In the genomic region with DNA sequence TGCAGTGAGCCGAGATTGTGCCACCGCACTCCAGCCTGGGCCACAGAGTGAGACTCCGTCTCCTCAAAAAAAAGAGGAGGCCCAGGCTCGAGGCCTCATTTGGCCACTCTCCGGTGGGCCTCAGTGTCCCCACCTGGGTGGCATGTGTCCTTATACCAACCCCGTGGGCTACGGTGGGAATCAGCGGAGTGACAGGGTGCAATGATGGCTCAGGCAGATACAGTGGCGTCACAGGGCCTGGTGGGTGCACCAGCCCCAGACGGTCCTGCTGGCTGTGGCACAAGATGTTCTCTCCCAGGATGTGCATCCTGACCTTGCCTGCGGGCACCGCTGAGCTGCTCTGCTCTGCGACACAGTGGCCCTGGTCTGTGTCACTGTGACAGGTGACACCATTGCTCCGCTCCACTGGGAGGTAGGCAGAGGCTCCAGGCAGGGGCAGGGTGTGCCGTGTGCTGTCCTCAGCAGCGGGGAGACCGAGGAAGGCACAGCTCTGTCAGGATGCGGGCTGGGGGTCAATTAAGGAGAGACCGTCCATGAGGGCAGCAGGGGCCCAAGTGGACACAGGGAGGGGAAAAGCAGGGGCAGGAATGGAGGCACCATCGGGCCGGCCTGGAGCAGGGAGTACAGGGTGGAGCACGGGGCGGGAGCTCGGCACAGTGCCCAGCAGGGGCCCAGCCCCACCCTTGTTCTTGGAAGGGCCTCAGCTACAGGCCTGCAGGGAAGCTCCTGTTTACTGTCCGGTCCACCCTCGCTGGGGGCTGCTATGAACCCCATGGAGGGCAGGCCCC, we compare ENCODE assay signal across 18 cellular contexts. TPM values are rescaled to one million over a fixed set of nuclear protein-coding genes. Genes with fewer than 3 reads are reported as not detected.
A peak's percentile ranks its signal among the peaks of the same experiment; 100 is the strongest.
DNase-seq lines count a peak whose midpoint lies in the region; ATAC-seq and TF ChIP-seq lines count a peak whose summit lies in the region.
"Had no signal": no experiment of that assay in that cellular context is flagged by ENCODE, and none has a peak within 500 bp of the region (broad histone marks: within the 10 kb centered on the region; RNA-seq: fewer than 3 reads in every experiment).

No MANE protein-coding gene starts in this region.

- intact Hi-C loops in Right ventricle myocardium inferior (cut with DNase I) (loop anchor here (10.0 kb wide), 2 partner anchors 342 to 702 kb away; no protein-coding TSS in a partner anchor), left ventricle myocardium superior (cut with micrococcal nuclease) (loop anchor here (10.0 kb wide), 1 partner anchor 222 kb away; no protein-coding TSS in a partner anchor), stomach (cut with DNase I; ENCODE audit: low total_unique reads) (no loop called here)

- no peaks in the 10 kb centered on the region for H3K36me3 ChIP-seq in right atrium auricular region
- no peaks in the 10 kb centered on the region for H3K36me3 ChIP-seq in RWPE2 (ENCODE audit: low read depth)
- no peaks in the 10 kb centered on the region for H3K36me3 ChIP-seq in stomach
- H3K36me3 ChIP-seq: SJCRH30 had no signal

- TF ChIP-seq CTCF in right atrium auricular region (IDR thresholded peaks at IDR 0.05) (no peak), RWPE2 (IDR thresholded peaks at IDR 0.05; ENCODE audit: poor library complexity, severe bottlenecking) (no peak), stomach (IDR thresholded peaks at IDR 0.05) (no peak)

- no peaks in the 10 kb centered on the region for H3K4me1 ChIP-seq in right atrium auricular region
- H3K4me1 ChIP-seq in RWPE2 (ENCODE audit: insufficient read depth, poor library complexity, severe bottlenecking) = peaks cover 8% of the 10 kb centered on the region
- peaks cover 7 to 21% (median 14%) of the 10 kb centered on the region in 4 donors for H3K4me1 ChIP-seq in stomach

- DNase-seq in Right ventricle myocardium inferior (ENCODE audit: missing footprints) (no peak), right atrium auricular region (ENCODE audit: low spot score) (no peak), RWPE2 (ENCODE audit: low spot score) (no peak), left ventricle myocardium superior (peak; percentile 71), stomach (peak; percentile 57), NCI-H345 treated with DMSO at 0.1 percent for 48 hours (lab: John Stamatoyannopoulos, UW; ENCODE audit: unreplicated experiment) (no peak), AG08395 (ENCODE audit: low spot score) (no peak)
- DNase-seq: COR-L47, H7, NCI-H1048, NCI-H1694 treated with DMSO at 0.1 percent for 48 hours, NCI-H345, NCI-H774 had no signal

- ATAC-seq in Right ventricle myocardium inferior (peak; percentile 57), RWPE2 (ENCODE audit: low read depth) (peak; percentile 73), left ventricle myocardium superior (peak; percentile 87), GM21447 (IDR thresholded peaks at IDR 0.05; ENCODE audit: unreplicated experiment) (no peak)
- ATAC-seq: Panc1 had no signal

- H3K27me3 ChIP-seq in right atrium auricular region = no peaks in the 10 kb centered on the region
- no peaks in the 10 kb centered on the region for H3K27me3 ChIP-seq in RWPE2 (ENCODE audit: insufficient read depth, poor library complexity, severe bottlenecking)
- peaks cover 0 to 69% (median 13%) of the 10 kb centered on the region in 3 donors for H3K27me3 ChIP-seq in stomach

- H3K9me3 ChIP-seq in right atrium auricular region (no peaks in the 10 kb centered on the region), RWPE2 (ENCODE audit: severe bottlenecking) (no peaks in the 10 kb centered on the region), stomach (no peaks in the 10 kb centered on the region)
- H3K9me3 ChIP-seq: SJCRH30 had no signal

- no peak overlapping the region for H3K4me3 ChIP-seq in right atrium auricular region
- H3K4me3 ChIP-seq in RWPE2 (ENCODE audit: severe bottlenecking) = no peak overlapping the region
- no peak overlapping the region for H3K4me3 ChIP-seq in stomach
- H3K4me3 ChIP-seq: SJCRH30 had no signal

- 59 to 90% (median 61%) methylated on average over 15 to 26 of the region's 26 CpGs for WGBS in stomach, 5 donors

- TF ChIP-seq POLR2A in stomach (IDR thresholded peaks at IDR 0.05) = no peak

- H3K27ac ChIP-seq in right atrium auricular region (no peak overlapping the region), RWPE2 (ENCODE audit: poor library complexity, severe bottlenecking) (peak overlapping the region; percentile 7), stomach (no peak overlapping the region)
- H3K27ac ChIP-seq: SJCRH30 had no signal

- no peak for TF ChIP-seq EP300 in stomach (IDR thresholded peaks at IDR 0.05)

RNA-seq across cellular contexts. Expression of a gene that starts 21.7 kb away (rescaled TPM):
- total RNA-seq in Right ventricle myocardium inferior = not detected
- not detected for total RNA-seq in right atrium auricular region
- not detected for total RNA-seq in left ventricle myocardium superior
- total RNA-seq in stomach = not detected
- 1 to 10 TPM in 1 of 3 donors, under 1 TPM in 1, not detected in 1; 0.13 to 1.7 TPM for polyA plus RNA-seq in stomach
- total RNA-seq: H7, SJCRH30 had no signal
- polyA plus RNA-seq: CD14-positive monocyte had no signal

RNA-seq across cellular contexts. Expression of a gene that starts 32.3 kb away (rescaled TPM):
- total RNA-seq in Right ventricle myocardium inferior (not detected), right atrium auricular region (not detected), left ventricle myocardium superior (not detected), stomach (not detected)
- polyA plus RNA-seq in stomach = 10 to 100 TPM in 1 of 3 donors, 1 to 10 TPM in 1, not detected in 1; 7.2 to 37.6 TPM
- total RNA-seq: A172, H7, SJCRH30 had no signal
- polyA plus RNA-seq: CD14-positive monocyte had no signal

RNA-seq across cellular contexts. Expression of a gene that starts 54.1 kb away (rescaled TPM):
- 80.9 TPM for total RNA-seq in Right ventricle myocardium inferior
- total RNA-seq in right atrium auricular region = 10 to 100 TPM; 43.2 to 61.9 TPM
- total RNA-seq in left ventricle myocardium superior = 88.2 TPM
- total RNA-seq in stomach = 100 to 1,000 TPM in 1 of 5 donors, 10 to 100 TPM in 3, 1 to 10 TPM in 1; 5.2 to 164 (median 29.2) TPM
- polyA plus RNA-seq in stomach = 1 to 10 TPM; 3.8 to 9.6 (median 5.2) TPM
- polyA plus RNA-seq: CD14-positive monocyte had no signal

Comparison
In these comparisons a context has a peak if more than half of its experiments do, and no peak if none do; other contexts are left out.
1. DNase-seq: peak in left ventricle myocardium superior (single experiment) and stomach (single experiment); none in Right ventricle myocardium inferior (single experiment), right atrium auricular region (single experiment), RWPE2 (single experiment), NCI-H345 treated with DMSO at 0.1 percent for 48 hours (single experiment) and AG08395 (single experiment).